Comparison of ENCODE assay signal across 15 cellular contexts in genomic region chr11:28798286-28798685, GRCh38.
DNase-seq lines count a peak whose midpoint lies in the region; ATAC-seq, FAIRE-seq and TF ChIP-seq lines count a peak whose summit lies in the region.
"Had no signal": no experiment of that assay in that cellular context is flagged by ENCODE, and none has a peak within 500 bp of the region (broad histone marks: within the 10 kb centered on the region; RNA-seq: fewer than 3 reads in every experiment).

No MANE protein-coding gene starts in this region.

- CTCF ChIA-PET in SK-N-SH (lab: Yijun Ruan, JAX) (interaction anchor here (0.6 kb wide), 1 partner anchor 17 kb away, joined by 3 read pairs; no protein-coding TSS in a partner anchor), endothelial cell of umbilical vein (lab: Charles Lee) (no interaction called here), HEK293T (lab: Yijun Ruan, JAX) (no interaction called here)

- H3K36me3 ChIP-seq in SK-N-SH (replicated peaks in 1 of 2; ENCODE audit: control insufficient read depth in 1 of 2, insufficient read depth in 2 of 2, low read length in 1 of 2) (no peaks in the 10 kb centered on the region), astrocyte (ENCODE audit: insufficient read depth, low read length) (no peaks in the 10 kb centered on the region), endothelial cell of umbilical vein (ENCODE audit: control insufficient read depth in 2 of 2, extremely low read depth in 1 of 2, insufficient read depth in 2 of 2, low read length in 2 of 2) (no peaks in the 10 kb centered on the region)
- H3K36me3 ChIP-seq: BLaER1 had no signal

- H3K27ac Mint-ChIP-seq in astrocyte (ENCODE audit: unreplicated experiment): no peak overlapping the region
- H3K27ac Mint-ChIP-seq: GM23338, H9 had no signal

- FAIRE-seq in astrocyte (lab: Jason Lieb, UNC) (no peak), endothelial cell of umbilical vein (lab: Jason Lieb, UNC) (no peak)
- FAIRE-seq: GM12878, GM18507 had no signal

- no peaks in the 10 kb centered on the region for H4K20me1 ChIP-seq in SK-N-SH (ENCODE audit: insufficient read depth)
- H4K20me1 ChIP-seq in astrocyte (ENCODE audit: insufficient read depth, low read length): no peaks in the 10 kb centered on the region
- H4K20me1 ChIP-seq in endothelial cell of umbilical vein (replicated peaks; ENCODE audit: control insufficient read depth, extremely low read depth, insufficient read depth, low read length): no peaks in the 10 kb centered on the region
- H4K20me1 ChIP-seq: BLaER1 had no signal

- 36% methylated on average over 2 of the region's 2 CpGs for WGBS in SK-N-SH (ENCODE audit: low lambda C conversion rate)

- peaks cover 5% of the 10 kb centered on the region for H3F3A ChIP-seq in SK-N-SH (replicated peaks; ENCODE audit: insufficient read depth)

- no peaks in the 10 kb centered on the region for H3K27me3 ChIP-seq in SK-N-SH (ENCODE audit: insufficient read depth)
- H3K27me3 ChIP-seq in astrocyte (ENCODE audit: insufficient read depth, low read length): no peaks in the 10 kb centered on the region
- no peaks in the 10 kb centered on the region for H3K27me3 ChIP-seq in endothelial cell of umbilical vein (ENCODE audit: control insufficient read depth in 2 of 2, insufficient read depth in 2 of 2, low read length in 2 of 2)
- H3K27me3 ChIP-seq: BLaER1 had no signal

- TF ChIP-seq RAD21 in SK-N-SH (IDR thresholded peaks at IDR 0.05; ENCODE audit: low read length): no peak

- no peak overlapping the region for H3K4me3 Mint-ChIP-seq in astrocyte (ENCODE audit: unreplicated experiment)
- H3K4me3 Mint-ChIP-seq: GM23338, H9 had no signal

- H3K9ac ChIP-seq in SK-N-SH (no peak overlapping the region), astrocyte (ENCODE audit: low read length) (no peak overlapping the region), endothelial cell of umbilical vein (replicated peaks; ENCODE audit: extremely low read depth, insufficient read depth, low read length) (peak overlapping the region; percentile 43)
- H3K9ac ChIP-seq: BLaER1 had no signal

- ATAC-seq in SK-N-SH treated with all-trans-retinoic acid at 6 μM for 48 hours: no peak
- ATAC-seq: GM23338 had no signal

- DNase-seq in SK-N-SH (no peak), astrocyte (ENCODE audit: low read depth) (peak; percentile 37), endothelial cell of umbilical vein (ENCODE audit: low read depth, low spot score) (peak; percentile 86), NCI-H146 (lab: John Stamatoyannopoulos, UW) (no peak), HEK293T (ENCODE audit: extremely low spot score) (no peak), coronary artery (ENCODE audit: low spot score) (no peak)
- DNase-seq: AML-193, DMS79, H9 had no signal

- POLR2A ChIA-PET in SK-N-SH (lab: Yijun Ruan, JAX) (no interaction called here), endothelial cell of umbilical vein (lab: Charles Lee) (no interaction called here), HEK293T (lab: Yijun Ruan, JAX) (no interaction called here)

- H2AFZ ChIP-seq in SK-N-SH (ENCODE audit: low read depth) (no peak overlapping the region), astrocyte (ENCODE audit: low read depth, low read length) (no peak overlapping the region), endothelial cell of umbilical vein (ENCODE audit: low read depth, low read length) (peak overlapping the region; percentile 13)
- H2AFZ ChIP-seq: GM23338 had no signal

- no peak for TF ChIP-seq EP300 in SK-N-SH (IDR thresholded peaks at IDR 0.05; ENCODE audit: borderline replicate concordance in 1 of 2, low read depth in 1 of 2, low read length in 1 of 2)

- H3K9me2 ChIP-seq in SK-N-SH: no peaks in the 10 kb centered on the region

- peak overlapping the region; percentile 34; the same call in 1 of the 2 replicates for H3K4me2 ChIP-seq in SK-N-SH
- peak overlapping the region; percentile 17 for H3K4me2 ChIP-seq in astrocyte (ENCODE audit: low read length)
- H3K4me2 ChIP-seq in endothelial cell of umbilical vein (ENCODE audit: insufficient read depth, low read length): peak overlapping the region; percentile 75
- H3K4me2 ChIP-seq: BLaER1, GM23338 had no signal

- no peak overlapping the region for H3K4me3 ChIP-seq in SK-N-SH (ENCODE audit: low read depth in 2 of 2, low read length in 1 of 2)
- no peak overlapping the region for H3K4me3 ChIP-seq in astrocyte (ENCODE audit: insufficient read depth, low read depth, low read length)
- H3K4me3 ChIP-seq in endothelial cell of umbilical vein (replicated peaks in 1 of 3; ENCODE audit: insufficient read depth in 1 of 3, low read depth in 1 of 3, low read length in 3 of 3): no peak overlapping the region
- no peak overlapping the region for H3K4me3 ChIP-seq in coronary artery
- H3K4me3 ChIP-seq: BLaER1, GM12878, GM23338 had no signal

- H3K36me3 Mint-ChIP-seq in astrocyte (ENCODE audit: low read depth, unreplicated experiment): no peaks in the 10 kb centered on the region

- intact Hi-C loops in endothelial cell of umbilical vein (cut with micrococcal nuclease): loop anchor here (1.0 kb wide), 1 partner anchor 35 kb away; no protein-coding TSS in a partner anchor

- H3K79me2 ChIP-seq in SK-N-SH (ENCODE audit: insufficient read depth) (no peaks in the 10 kb centered on the region), astrocyte (ENCODE audit: insufficient read depth, low read length) (no peaks in the 10 kb centered on the region), endothelial cell of umbilical vein (ENCODE audit: control insufficient read depth, insufficient read depth, low read length) (peaks cover 7% of the 10 kb centered on the region)

- peak; percentile 41 for TF ChIP-seq POLR2A in endothelial cell of umbilical vein (IDR thresholded peaks at IDR 0.05; ENCODE audit: low read depth, low read length)

- dilution Hi-C loops in endothelial cell of umbilical vein (cut with MboI; ENCODE audit: extremely low pct_ligation_motif_present, low sequenced_read_pairs): no loop called here

- H3K4me1 Mint-ChIP-seq in astrocyte (ENCODE audit: low read depth, unreplicated experiment): no peaks in the 10 kb centered on the region

- H3K9me3 ChIP-seq in SK-N-SH: no peaks in the 10 kb centered on the region
- no peaks in the 10 kb centered on the region for H3K9me3 ChIP-seq in astrocyte (ENCODE audit: insufficient read depth, low read depth, low read length)
- no peaks in the 10 kb centered on the region for H3K9me3 ChIP-seq in endothelial cell of umbilical vein (replicated peaks; ENCODE audit: control insufficient read depth, insufficient read depth, low read length)
- H3K9me3 ChIP-seq: BLaER1 had no signal

- peaks cover 3% of the 10 kb centered on the region for H3K9me3 Mint-ChIP-seq in astrocyte (ENCODE audit: unreplicated experiment)
- H3K9me3 Mint-ChIP-seq: GM23338, H9 had no signal

- no TSS peak for BruUV-seq in endothelial cell of umbilical vein (replicated peaks; lab: Mats Ljungman, UMichigan)

- no peak overlapping the region for H3K27ac ChIP-seq in SK-N-SH (ENCODE audit: low read depth in 2 of 2, low read length in 1 of 2)
- no peak overlapping the region for H3K27ac ChIP-seq in astrocyte (ENCODE audit: low read depth, low read length)
- H3K27ac ChIP-seq in endothelial cell of umbilical vein (ENCODE audit: insufficient read depth, low read depth, low read length): peak overlapping the region; percentile 74
- H3K27ac ChIP-seq in coronary artery: no peak overlapping the region
- H3K27ac ChIP-seq: 22Rv1, BLaER1 had no signal

- TF ChIP-seq CTCF in SK-N-SH (IDR thresholded peaks at IDR 0.05) (no peak), astrocyte (IDR thresholded peaks at IDR 0.05; ENCODE audit: insufficient read depth, low read depth, low read length) (no peak), endothelial cell of umbilical vein (IDR thresholded peaks at IDR 0.05; ENCODE audit: extremely low read depth in 1 of 2, insufficient read depth in 1 of 2, low read depth in 1 of 2, low read length in 2 of 2) (no peak), coronary artery (IDR thresholded peaks at IDR 0.05) (no peak)

- no peaks in the 10 kb centered on the region; a peak in 1 of 4 replicates for H3K4me1 ChIP-seq in SK-N-SH (ENCODE audit: control insufficient read depth in 1 of 2, insufficient read depth in 2 of 2, low read depth in 1 of 2, low read length in 1 of 2)
- no peaks in the 10 kb centered on the region for H3K4me1 ChIP-seq in astrocyte (ENCODE audit: insufficient read depth, low read length)
- H3K4me1 ChIP-seq in endothelial cell of umbilical vein (ENCODE audit: control insufficient read depth, extremely low read depth, insufficient read depth, low read length): peaks cover 34% of the 10 kb centered on the region
- H3K4me1 ChIP-seq: BLaER1 had no signal

- H3K27me3 Mint-ChIP-seq in astrocyte (ENCODE audit: low read depth, unreplicated experiment): no peaks in the 10 kb centered on the region

- no peaks in the 10 kb centered on the region for H3K9me1 ChIP-seq in endothelial cell of umbilical vein (replicated peaks; ENCODE audit: control insufficient read depth, extremely low read depth, insufficient read depth, low read length)

TF ChIP-seq in endothelial cell of umbilical vein, 7 proteins besides CTCF, POLR2A, EP300 and RAD21 (continues in another document):
- TF ChIP-seq JUN (IDR thresholded peaks at IDR 0.05; ENCODE audit: borderline replicate concordance, insufficient read depth, insufficient read length, low read depth) (peak; percentile 30), FOS (IDR thresholded peaks at IDR 0.05; ENCODE audit: borderline replicate concordance, insufficient read depth, low read length) (peak; percentile 11), GATA2 (IDR thresholded peaks at IDR 0.05; ENCODE audit: insufficient read depth, insufficient read length, low read depth, low read length) (peak; percentile 96), POLR2AphosphoS5 (IDR thresholded peaks at IDR 0.05; ENCODE audit: insufficient read depth, low read depth, low read length) (peak; percentile 53), MAX (IDR thresholded peaks at IDR 0.05; ENCODE audit: insufficient read depth, insufficient read length) (no peak), MYC (IDR thresholded peaks at IDR 0.05; ENCODE audit: low read depth, low read length) (no peak)

TF ChIP-seq in HEK293T, 16 proteins besides CTCF, POLR2A, EP300 and RAD21 (continues in another document):
- TF ChIP-seq PKNOX1 (IDR thresholded peaks at IDR 0.05) (no peak), SUZ12 (IDR thresholded peaks at IDR 0.05) (no peak), FOXK2 (IDR thresholded peaks at IDR 0.05) (no peak), ZNF384 (IDR thresholded peaks at IDR 0.05) (no peak), TARDBP (IDR thresholded peaks at IDR 0.05) (no peak), SP1 (IDR thresholded peaks at IDR 0.05) (no peak), LEF1 (IDR thresholded peaks at IDR 0.05; ENCODE audit: borderline replicate concordance) (no peak), ELF4 (IDR thresholded peaks at IDR 0.05) (no peak)

Comparison
In these comparisons a context has a peak if more than half of its experiments do, and no peak if none do; other contexts are left out.
1. DNase-seq: peak in astrocyte (single experiment) and endothelial cell of umbilical vein (single experiment); none in SK-N-SH (single experiment), NCI-H146 (single experiment), HEK293T (single experiment) and coronary artery (single experiment).
2. H3K4me2 ChIP-seq: peak in every context shown above with its lines; median percentile 75 in endothelial cell of umbilical vein; 34 in SK-N-SH; 17 in astrocyte.